ENCODE assay signal across 8 cellular contexts in the genomic region with DNA sequence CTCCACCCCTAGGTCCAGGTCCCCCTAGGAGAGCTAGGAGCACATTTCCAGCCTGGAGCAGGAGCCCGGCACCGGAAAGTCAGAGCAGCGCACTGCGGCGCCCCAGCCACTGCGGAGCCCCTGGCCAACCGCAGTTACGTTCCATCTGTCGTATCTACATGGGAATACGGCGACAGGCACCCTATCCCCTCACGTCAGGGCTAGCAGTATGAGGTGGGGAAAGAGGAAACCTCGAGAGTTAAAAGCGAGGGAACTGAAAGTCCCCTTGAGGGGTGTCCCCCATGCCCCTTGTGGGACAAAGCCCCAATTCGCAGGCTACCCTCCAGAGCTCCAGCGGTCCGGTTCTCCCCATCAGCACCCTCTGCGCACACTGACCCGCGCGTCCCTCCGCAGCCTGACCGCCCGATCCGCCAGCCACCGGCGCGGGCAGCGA. TPM values are rescaled to one million over a fixed set of nuclear protein-coding genes. Genes with fewer than 3 reads are reported as not detected.
A peak's percentile ranks its signal among the peaks of the same experiment; 100 is the strongest.
DNase-seq lines count a peak whose midpoint lies in the region; ATAC-seq, FAIRE-seq and TF ChIP-seq lines count a peak whose summit lies in the region.

No MANE protein-coding gene starts in this region.

- peak; percentile 58 for DNase-seq in GM03348 (ENCODE audit: low spot score)
- no peak for DNase-seq in RWPE2 (ENCODE audit: low spot score)
- no peak for DNase-seq in colonic mucosa
- peak; percentile 70 for DNase-seq in superior temporal gyrus (ENCODE audit: extremely low spot score)
- no peak for DNase-seq in urothelium cell line (ENCODE audit: low spot score)

- H3K27ac ChIP-seq in RWPE2 (ENCODE audit: poor library complexity, severe bottlenecking) (no peak overlapping the region), colonic mucosa (no peak overlapping the region), liver (ENCODE audit: low read depth in 1 of 2, low read length in 2 of 2) (no peak overlapping the region)

- ATAC-seq in HG02678 (IDR thresholded peaks at IDR 0.05; ENCODE audit: unreplicated experiment) = peak; percentile 30
- peak; percentile 51 for ATAC-seq in RWPE2 (ENCODE audit: low read depth)
- no peak for ATAC-seq in activated CD4-positive, CD25-positive, alpha-beta regulatory T cell treated with anti-CD3 and anti-CD28 coated beads, Interleukin-2, amount 50 U/mL, for 24 hours

- H3K9me3 ChIP-seq in RWPE2 (ENCODE audit: severe bottlenecking) (no peaks in the 10 kb centered on the region), colonic mucosa (no peaks in the 10 kb centered on the region), liver (ENCODE audit: control insufficient read depth in 4 of 4, low read length in 3 of 4) (no peaks in the 10 kb centered on the region)

- TF ChIP-seq CTCF in RWPE2 (IDR thresholded peaks at IDR 0.05; ENCODE audit: poor library complexity, severe bottlenecking) (no peak), colonic mucosa (IDR thresholded peaks at IDR 0.05) (no peak), liver (IDR thresholded peaks at IDR 0.05; ENCODE audit: low read depth, low read length, missing input control) (no peak)

- intact Hi-C loops in colonic mucosa (cut with DNase I) = no loop called here

- peak overlapping the region; percentile 28 for H3K4me3 ChIP-seq in RWPE2 (ENCODE audit: severe bottlenecking)
- peak overlapping the region; percentile 43 for H3K4me3 ChIP-seq in colonic mucosa
- peak overlapping the region; percentile 11 to 66 (median 50) for H3K4me3 ChIP-seq in liver (ENCODE audit: low read depth in 1 of 3, low read length in 3 of 3)

- no peak for TF ChIP-seq RAD21 in liver (IDR thresholded peaks at IDR 0.05)

- H3K9ac ChIP-seq in colonic mucosa (ENCODE audit: low read depth in 2 of 2, low read length in 2 of 2) (peak overlapping the region in 1 of 2 donors; percentile 43), liver (ENCODE audit: low read depth in 1 of 2, low read length in 2 of 2) (no peak overlapping the region)

- H3K4me1 ChIP-seq in RWPE2 (ENCODE audit: insufficient read depth, poor library complexity, severe bottlenecking) = no peaks in the 10 kb centered on the region
- no peaks in the 10 kb centered on the region for H3K4me1 ChIP-seq in colonic mucosa
- peaks cover 11 to 22% (median 17%) of the 10 kb centered on the region in 4 donors for H3K4me1 ChIP-seq in liver (ENCODE audit: control insufficient read depth in 4 of 4, insufficient read depth in 4 of 4, low read length in 3 of 4)

- H3K36me3 ChIP-seq in RWPE2 (ENCODE audit: low read depth) (no peaks in the 10 kb centered on the region), colonic mucosa (no peaks in the 10 kb centered on the region), liver (ENCODE audit: control insufficient read depth in 4 of 4, insufficient read depth in 3 of 4, low read depth in 1 of 4, low read length in 3 of 4) (no peaks in the 10 kb centered on the region)

- FAIRE-seq in urothelium cell line (lab: Jason Lieb, UNC) = no peak

- peaks cover 52% of the 10 kb centered on the region for H3K27me3 ChIP-seq in RWPE2 (ENCODE audit: insufficient read depth, poor library complexity, severe bottlenecking)
- peaks cover 27% of the 10 kb centered on the region for H3K27me3 ChIP-seq in colonic mucosa
- H3K27me3 ChIP-seq in liver (ENCODE audit: control insufficient read depth in 4 of 4, insufficient read depth in 4 of 4, low read length in 3 of 4) = peaks cover 0 to 7% (median 1%) of the 10 kb centered on the region in 4 donors

- 2% methylated on average over 29 of the region's 29 CpGs for WGBS in liver

TF ChIP-seq in liver, 16 proteins besides CTCF, POLR2A, EP300 and RAD21:
- TF ChIP-seq HNF4G (IDR thresholded peaks at IDR 0.05) (no peak), NR2F2 (IDR thresholded peaks at IDR 0.05) (no peak), YY1 (IDR thresholded peaks at IDR 0.05) (no peak), ZBTB33 (IDR thresholded peaks at IDR 0.05) (no peak), SP1 (IDR thresholded peaks at IDR 0.05) (no peak), TAF1 (conservative IDR thresholded peaks at IDR 0.05) (no peak), MAX (IDR thresholded peaks at IDR 0.05) (no peak), FOXA2 (IDR thresholded peaks at IDR 0.05) (no peak), ATF3 (IDR thresholded peaks at IDR 0.05) (no peak), HNF4A (conservative IDR thresholded peaks at IDR 0.05) (no peak), JUND (IDR thresholded peaks at IDR 0.05) (no peak), REST (IDR thresholded peaks at IDR 0.05) (no peak), EGR1 (IDR thresholded peaks at IDR 0.05; ENCODE audit: low read depth in 2 of 2) (no peak), RXRA (IDR thresholded peaks at IDR 0.05) (no peak), FOXA1 (IDR thresholded peaks at IDR 0.05) (no peak)

RNA-seq across cellular contexts. Expression of gene COLGALT2, which starts 1.0 kb away (rescaled TPM):
- total RNA-seq in colonic mucosa = under 1 TPM; 0.32 to 0.40 TPM
- total RNA-seq in liver = under 1 TPM; 0.25 to 0.33 TPM
- polyA plus RNA-seq in liver = under 1 TPM; 0.06 to 0.18 TPM

RNA-seq across cellular contexts. Expression of gene TSEN15, which starts 15.0 kb away (rescaled TPM):
- total RNA-seq in colonic mucosa (10 to 100 TPM; 13.3 to 18.5 TPM), liver (10 to 100 TPM; 16.9 to 21.8 TPM)
- 10 to 100 TPM in 1 of 2 donors, 1 to 10 TPM in 1; 9.1 to 21.9 TPM for polyA plus RNA-seq in liver

Comparison
In these comparisons a context has a peak if more than half of its experiments do, and no peak if none do; other contexts are left out.
1. DNase-seq: peak in GM03348 (single experiment) and superior temporal gyrus (single experiment); none in RWPE2 (single experiment), colonic mucosa (single experiment) and urothelium cell line (single experiment).
2. ATAC-seq: peak in HG02678 (single experiment) and RWPE2 (single experiment); none in activated CD4-positive, CD25-positive, alpha-beta regulatory T cell treated with anti-CD3 and anti-CD28 coated beads, Interleukin-2, amount 50 U/mL, for 24 hours (0 of 2).
3. Peak in every context shown above with its lines, with median percentiles within 50 percentile points of each other: H3K4me3 ChIP-seq.